Comparison of ENCODE assay signal across 24 cellular contexts in genomic region chr16:66908762-66909559, GRCh38. TPM values are rescaled to one million over a fixed set of nuclear protein-coding genes. Genes with fewer than 3 reads are reported as not detected.
"Had no signal": no experiment of that assay in that cellular context is flagged by ENCODE, and none has a peak within 500 bp of the region (broad histone marks: within the 10 kb centered on the region; RNA-seq: fewer than 3 reads in every experiment).

No MANE protein-coding gene starts in this region.

- H3K9me3 Mint-ChIP-seq: naive thymus-derived CD8-positive, alpha-beta T cell; neural crest cell; stimulated activated naive B cell treated with anti-CD40 and anti-IgM and Interleukin-4, amounts not matched to agents 10 μg/mL and 1 μg/mL and 100 μg/mL, for 72 hours had no signal

- H3K27me3 ChIP-seq: dorsolateral prefrontal cortex, heart left ventricle, stomach, transverse colon had no signal

- H3K4me3 Mint-ChIP-seq: naive thymus-derived CD8-positive, alpha-beta T cell; neural crest cell; stimulated activated naive B cell treated with anti-CD40 and anti-IgM and Interleukin-4, amounts not matched to agents 10 μg/mL and 1 μg/mL and 100 μg/mL, for 72 hours had no signal

- ATAC-seq: heart left ventricle; naive thymus-derived CD8-positive, alpha-beta T cell; sciatic nerve had no signal

- H3K36me3 Mint-ChIP-seq: naive thymus-derived CD8-positive, alpha-beta T cell; stimulated activated naive B cell treated with anti-CD40 and anti-IgM and Interleukin-4, amounts not matched to agents 10 μg/mL and 1 μg/mL and 100 μg/mL, for 72 hours had no signal

- H3K27ac ChIP-seq: dorsolateral prefrontal cortex, stomach, thoracic aorta, transverse colon had no signal

- H3K9me3 ChIP-seq: heart left ventricle, mucosa of descending colon, stomach, thoracic aorta, transverse colon had no signal

- H3K36me3 ChIP-seq: heart left ventricle, stomach, thoracic aorta, transverse colon had no signal

- DNase-seq: cortex of kidney; dorsolateral prefrontal cortex; effector CD8-positive, alpha-beta T cell; heart left ventricle; hippocampal formation; kidney glomerular epithelial cell; stimulated activated CD4-positive, alpha-beta T cell treated with anti-CD3 and anti-CD28 coated beads, Interleukin-4, amount 100 ng/mL, for 4 hours; stimulated activated naive B cell treated with anti-CD40 and anti-IgM and Interleukin-4, amounts not matched to agents 10 μg/mL and 1 μg/mL and 100 μg/mL, for 72 hours; stomach; substantia nigra; transverse colon had no signal

- H3K4me3 ChIP-seq: dorsolateral prefrontal cortex, heart left ventricle, mucosa of descending colon, stomach, thoracic aorta, transverse colon had no signal

- H3K27ac Mint-ChIP-seq: stimulated activated naive B cell treated with anti-CD40 and anti-IgM and Interleukin-4, amounts not matched to agents 10 μg/mL and 1 μg/mL and 100 μg/mL, for 72 hours had no signal

RNA-seq across cellular contexts. Expression of gene CDH16, which starts 9.7 kb away (rescaled TPM):
- total RNA-seq: fibroblast of lung; frontal cortex; glomerular endothelial cell; left lobe of liver; naive thymus-derived CD8-positive, alpha-beta T cell; neural crest cell; osteocyte; pulmonary artery endothelial cell; sciatic nerve; skeletal muscle tissue; thoracic aorta; ureter had no signal
- polyA plus RNA-seq: fibroblast of lung; naive thymus-derived CD8-positive, alpha-beta T cell had no signal

RNA-seq across cellular contexts. Expression of gene RRAD, which starts 16.4 kb away (rescaled TPM):
- polyA plus RNA-seq: naive thymus-derived CD8-positive, alpha-beta T cell had no signal
